Comparison of ENCODE assay signal across 1 cellular context in the genomic region with DNA sequence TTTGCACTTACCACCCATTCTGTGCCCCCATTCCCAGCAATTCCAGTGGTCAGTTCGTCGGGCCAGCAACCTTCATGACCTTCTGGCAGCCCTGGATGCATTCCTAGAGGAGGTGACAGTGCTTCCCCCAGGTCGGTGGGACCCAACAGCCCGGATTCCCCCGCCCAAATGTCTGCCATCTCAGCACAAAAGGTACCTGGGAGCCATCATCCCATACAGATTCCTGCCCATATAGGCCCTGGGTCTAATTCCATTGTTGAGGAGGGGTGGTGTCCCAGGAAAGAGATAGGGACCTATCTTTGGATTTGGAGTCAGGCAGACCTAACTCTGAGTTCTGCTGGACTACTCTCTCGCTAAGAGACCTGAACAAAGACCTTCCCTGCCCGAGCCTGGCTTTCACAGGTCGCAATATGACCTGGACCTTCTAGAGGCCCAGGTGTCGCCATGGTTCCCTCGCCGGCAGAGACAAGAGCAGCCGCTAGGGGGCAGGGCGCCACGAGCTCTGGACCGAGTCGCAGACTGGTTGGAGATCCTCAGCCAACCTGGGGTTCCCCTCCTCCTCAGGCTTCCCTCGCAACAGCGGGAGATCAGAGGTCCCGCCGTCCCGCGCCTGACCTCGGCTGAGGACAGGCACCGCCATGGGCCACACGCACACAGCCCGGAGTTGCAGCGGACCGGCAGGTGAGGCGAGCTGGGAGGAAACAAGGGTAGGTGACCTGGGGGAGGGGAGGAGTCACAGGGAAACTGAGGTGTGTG.
A peak's percentile ranks its signal among the peaks of the same experiment; 100 is the strongest.
TF ChIP-seq lines count a peak whose summit lies in the region.

No MANE protein-coding gene starts in this region.

TF ChIP-seq in K562, 482 proteins besides CTCF, POLR2A, EP300 and RAD21 (continued from another document and continues in another):
- TF ChIP-seq, protein P1, sequence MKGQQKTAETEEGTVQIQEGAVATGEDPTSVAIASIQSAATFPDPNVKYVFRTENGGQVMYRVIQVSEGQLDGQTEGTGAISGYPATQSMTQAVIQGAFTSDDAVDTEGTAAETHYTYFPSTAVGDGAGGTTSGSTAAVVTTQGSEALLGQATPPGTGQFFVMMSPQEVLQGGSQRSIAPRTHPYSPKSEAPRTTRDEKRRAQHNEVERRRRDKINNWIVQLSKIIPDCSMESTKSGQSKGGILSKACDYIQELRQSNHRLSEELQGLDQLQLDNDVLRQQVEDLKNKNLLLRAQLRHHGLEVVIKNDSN (CRISPR knock-in tag; IDR thresholded peaks at IDR 0.05): 0 out of 2 replicates have a peak, but pooled peaks have one; percentile 25
- TF ChIP-seq ZNF41 (CRISPR knock-in tag; conservative IDR thresholded peaks at IDR 0.05) (no peak), CTBP1 (IDR thresholded peaks at IDR 0.05; ENCODE audit: borderline replicate concordance) (peak; percentile 78; the same call in 1 of the 2 replicates), TEAD1 (CRISPR knock-in tag; IDR thresholded peaks at IDR 0.05) (no peak), ZNF830 (CRISPR knock-in tag; IDR thresholded peaks at IDR 0.05) (no peak), RBFOX2 (IDR thresholded peaks at IDR 0.05; ENCODE audit: low read depth, low read length) (0 out of 2 replicates have a peak, but pooled peaks have one; percentile 33), PTBP1 (IDR thresholded peaks at IDR 0.05; ENCODE audit: low read depth, low read length) (no peak), CSDE1 (IDR thresholded peaks at IDR 0.05) (no peak), POLR3G (IDR thresholded peaks at IDR 0.05; ENCODE audit: extremely low read depth, insufficient read length, insufficient replicate concordance) (no peak), ZFP36 (IDR thresholded peaks at IDR 0.05; ENCODE audit: low read depth, low read length, partially characterized antibody) (no peak), ATF1 (CRISPR knock-in tag; IDR thresholded peaks at IDR 0.05) (no peak), ATF1 (tag; IDR thresholded peaks at IDR 0.05) (peak; percentile 24; the same call in 1 of the 2 replicates), YY1 (IDR thresholded peaks at IDR 0.05; ENCODE audit: borderline replicate concordance in 1 of 3, control insufficient read depth in 1 of 3, extremely low read depth in 1 of 3, insufficient read depth in 3 of 3, insufficient read length in 1 of 3, insufficient replicate concordance in 2 of 3, low read depth in 1 of 3, low read length in 2 of 3) (peak in 2 of 3 experiments; percentile 53 to 78), NRF1 (conservative IDR thresholded peaks at IDR 0.05 in 1 of 2, IDR thresholded peaks at IDR 0.05 in 1 of 2) (peak in 1 of 2 experiments; percentile 15; a peak in 1 of 4 replicates), CBX8 (IDR thresholded peaks at IDR 0.05; ENCODE audit: borderline replicate concordance, extremely low read depth, low read depth, low read length, poor library complexity, severe bottlenecking) (no peak), XRCC3 (IDR thresholded peaks at IDR 0.05) (no peak), NBN (IDR thresholded peaks at IDR 0.05; ENCODE audit: low read depth) (no peak), BRD4 (IDR thresholded peaks at IDR 0.05) (no peak), TCFL5 (CRISPR knock-in tag; conservative IDR thresholded peaks at IDR 0.05) (no peak), CREBBP (IDR thresholded peaks at IDR 0.05; ENCODE audit: low read depth, low read length) (no peak), ZNF778 (CRISPR knock-in tag; IDR thresholded peaks at IDR 0.05) (no peak), POU5F1 (IDR thresholded peaks at IDR 0.05; ENCODE audit: borderline replicate concordance, low read depth, low read length, partially characterized antibody) (no peak), MTA3 (IDR thresholded peaks at IDR 0.05; ENCODE audit: borderline replicate concordance) (peak; percentile 50; the same call in 1 of the 2 replicates), ZNF764 (CRISPR knock-in tag; IDR thresholded peaks at IDR 0.05; ENCODE audit: low read depth) (no peak), HNRNPLL (IDR thresholded peaks at IDR 0.05; ENCODE audit: low read depth, low read length, poor library complexity, severe bottlenecking) (no peak), ZNF274 (IDR thresholded peaks at IDR 0.05; ENCODE audit: borderline replicate concordance, low read depth, low read length) (no peak), ZNF583 (CRISPR knock-in tag; IDR thresholded peaks at IDR 0.05) (no peak), ATF7 (IDR thresholded peaks at IDR 0.05) (peak; percentile 51; the same call in 1 of the 2 replicates)
- TF ChIP-seq, protein P2, sequence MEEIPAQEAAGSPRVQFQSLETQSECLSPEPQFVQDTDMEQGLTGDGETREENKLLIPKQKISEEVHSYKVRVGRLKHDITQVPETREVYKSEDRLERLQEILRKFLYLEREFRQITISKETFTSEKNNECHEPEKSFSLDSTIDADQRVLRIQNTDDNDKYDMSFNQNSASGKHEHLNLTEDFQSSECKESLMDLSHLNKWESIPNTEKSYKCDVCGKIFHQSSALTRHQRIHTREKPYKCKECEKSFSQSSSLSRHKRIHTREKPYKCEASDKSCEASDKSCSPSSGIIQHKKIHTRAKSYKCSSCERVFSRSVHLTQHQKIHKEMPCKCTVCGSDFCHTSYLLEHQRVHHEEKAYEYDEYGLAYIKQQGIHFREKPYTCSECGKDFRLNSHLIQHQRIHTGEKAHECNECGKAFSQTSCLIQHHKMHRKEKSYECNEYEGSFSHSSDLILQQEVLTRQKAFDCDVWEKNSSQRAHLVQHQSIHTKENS (CRISPR knock-in tag; IDR thresholded peaks at IDR 0.05): no peak
- TF ChIP-seq, protein P3, sequence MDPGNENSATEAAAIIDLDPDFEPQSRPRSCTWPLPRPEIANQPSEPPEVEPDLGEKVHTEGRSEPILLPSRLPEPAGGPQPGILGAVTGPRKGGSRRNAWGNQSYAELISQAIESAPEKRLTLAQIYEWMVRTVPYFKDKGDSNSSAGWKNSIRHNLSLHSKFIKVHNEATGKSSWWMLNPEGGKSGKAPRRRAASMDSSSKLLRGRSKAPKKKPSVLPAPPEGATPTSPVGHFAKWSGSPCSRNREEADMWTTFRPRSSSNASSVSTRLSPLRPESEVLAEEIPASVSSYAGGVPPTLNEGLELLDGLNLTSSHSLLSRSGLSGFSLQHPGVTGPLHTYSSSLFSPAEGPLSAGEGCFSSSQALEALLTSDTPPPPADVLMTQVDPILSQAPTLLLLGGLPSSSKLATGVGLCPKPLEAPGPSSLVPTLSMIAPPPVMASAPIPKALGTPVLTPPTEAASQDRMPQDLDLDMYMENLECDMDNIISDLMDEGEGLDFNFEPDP (CRISPR knock-in tag; IDR thresholded peaks at IDR 0.05): no peak
- TF ChIP-seq, protein P4, sequence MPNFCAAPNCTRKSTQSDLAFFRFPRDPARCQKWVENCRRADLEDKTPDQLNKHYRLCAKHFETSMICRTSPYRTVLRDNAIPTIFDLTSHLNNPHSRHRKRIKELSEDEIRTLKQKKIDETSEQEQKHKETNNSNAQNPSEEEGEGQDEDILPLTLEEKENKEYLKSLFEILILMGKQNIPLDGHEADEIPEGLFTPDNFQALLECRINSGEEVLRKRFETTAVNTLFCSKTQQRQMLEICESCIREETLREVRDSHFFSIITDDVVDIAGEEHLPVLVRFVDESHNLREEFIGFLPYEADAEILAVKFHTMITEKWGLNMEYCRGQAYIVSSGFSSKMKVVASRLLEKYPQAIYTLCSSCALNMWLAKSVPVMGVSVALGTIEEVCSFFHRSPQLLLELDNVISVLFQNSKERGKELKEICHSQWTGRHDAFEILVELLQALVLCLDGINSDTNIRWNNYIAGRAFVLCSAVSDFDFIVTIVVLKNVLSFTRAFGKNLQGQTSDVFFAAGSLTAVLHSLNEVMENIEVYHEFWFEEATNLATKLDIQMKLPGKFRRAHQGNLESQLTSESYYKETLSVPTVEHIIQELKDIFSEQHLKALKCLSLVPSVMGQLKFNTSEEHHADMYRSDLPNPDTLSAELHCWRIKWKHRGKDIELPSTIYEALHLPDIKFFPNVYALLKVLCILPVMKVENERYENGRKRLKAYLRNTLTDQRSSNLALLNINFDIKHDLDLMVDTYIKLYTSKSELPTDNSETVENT (CRISPR knock-in tag; IDR thresholded peaks at IDR 0.05): no peak
- TF ChIP-seq, protein P5, sequence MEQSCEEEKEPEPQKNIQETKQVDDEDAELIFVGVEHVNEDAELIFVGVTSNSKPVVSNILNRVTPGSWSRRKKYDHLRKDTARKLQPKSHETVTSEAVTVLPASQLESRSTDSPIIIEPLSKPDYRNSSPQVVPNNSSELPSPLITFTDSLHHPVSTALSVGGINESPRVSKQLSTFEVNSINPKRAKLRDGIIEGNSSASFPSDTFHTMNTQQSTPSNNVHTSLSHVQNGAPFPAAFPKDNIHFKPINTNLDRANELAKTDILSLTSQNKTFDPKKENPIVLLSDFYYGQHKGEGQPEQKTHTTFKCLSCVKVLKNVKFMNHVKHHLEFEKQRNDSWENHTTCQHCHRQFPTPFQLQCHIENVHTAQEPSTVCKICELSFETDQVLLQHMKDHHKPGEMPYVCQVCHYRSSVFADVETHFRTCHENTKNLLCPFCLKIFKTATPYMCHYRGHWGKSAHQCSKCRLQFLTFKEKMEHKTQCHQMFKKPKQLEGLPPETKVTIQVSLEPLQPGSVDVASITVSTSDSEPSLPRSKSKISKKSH (CRISPR knock-in tag; IDR thresholded peaks at IDR 0.05): no peak
- TF ChIP-seq, protein P6, sequence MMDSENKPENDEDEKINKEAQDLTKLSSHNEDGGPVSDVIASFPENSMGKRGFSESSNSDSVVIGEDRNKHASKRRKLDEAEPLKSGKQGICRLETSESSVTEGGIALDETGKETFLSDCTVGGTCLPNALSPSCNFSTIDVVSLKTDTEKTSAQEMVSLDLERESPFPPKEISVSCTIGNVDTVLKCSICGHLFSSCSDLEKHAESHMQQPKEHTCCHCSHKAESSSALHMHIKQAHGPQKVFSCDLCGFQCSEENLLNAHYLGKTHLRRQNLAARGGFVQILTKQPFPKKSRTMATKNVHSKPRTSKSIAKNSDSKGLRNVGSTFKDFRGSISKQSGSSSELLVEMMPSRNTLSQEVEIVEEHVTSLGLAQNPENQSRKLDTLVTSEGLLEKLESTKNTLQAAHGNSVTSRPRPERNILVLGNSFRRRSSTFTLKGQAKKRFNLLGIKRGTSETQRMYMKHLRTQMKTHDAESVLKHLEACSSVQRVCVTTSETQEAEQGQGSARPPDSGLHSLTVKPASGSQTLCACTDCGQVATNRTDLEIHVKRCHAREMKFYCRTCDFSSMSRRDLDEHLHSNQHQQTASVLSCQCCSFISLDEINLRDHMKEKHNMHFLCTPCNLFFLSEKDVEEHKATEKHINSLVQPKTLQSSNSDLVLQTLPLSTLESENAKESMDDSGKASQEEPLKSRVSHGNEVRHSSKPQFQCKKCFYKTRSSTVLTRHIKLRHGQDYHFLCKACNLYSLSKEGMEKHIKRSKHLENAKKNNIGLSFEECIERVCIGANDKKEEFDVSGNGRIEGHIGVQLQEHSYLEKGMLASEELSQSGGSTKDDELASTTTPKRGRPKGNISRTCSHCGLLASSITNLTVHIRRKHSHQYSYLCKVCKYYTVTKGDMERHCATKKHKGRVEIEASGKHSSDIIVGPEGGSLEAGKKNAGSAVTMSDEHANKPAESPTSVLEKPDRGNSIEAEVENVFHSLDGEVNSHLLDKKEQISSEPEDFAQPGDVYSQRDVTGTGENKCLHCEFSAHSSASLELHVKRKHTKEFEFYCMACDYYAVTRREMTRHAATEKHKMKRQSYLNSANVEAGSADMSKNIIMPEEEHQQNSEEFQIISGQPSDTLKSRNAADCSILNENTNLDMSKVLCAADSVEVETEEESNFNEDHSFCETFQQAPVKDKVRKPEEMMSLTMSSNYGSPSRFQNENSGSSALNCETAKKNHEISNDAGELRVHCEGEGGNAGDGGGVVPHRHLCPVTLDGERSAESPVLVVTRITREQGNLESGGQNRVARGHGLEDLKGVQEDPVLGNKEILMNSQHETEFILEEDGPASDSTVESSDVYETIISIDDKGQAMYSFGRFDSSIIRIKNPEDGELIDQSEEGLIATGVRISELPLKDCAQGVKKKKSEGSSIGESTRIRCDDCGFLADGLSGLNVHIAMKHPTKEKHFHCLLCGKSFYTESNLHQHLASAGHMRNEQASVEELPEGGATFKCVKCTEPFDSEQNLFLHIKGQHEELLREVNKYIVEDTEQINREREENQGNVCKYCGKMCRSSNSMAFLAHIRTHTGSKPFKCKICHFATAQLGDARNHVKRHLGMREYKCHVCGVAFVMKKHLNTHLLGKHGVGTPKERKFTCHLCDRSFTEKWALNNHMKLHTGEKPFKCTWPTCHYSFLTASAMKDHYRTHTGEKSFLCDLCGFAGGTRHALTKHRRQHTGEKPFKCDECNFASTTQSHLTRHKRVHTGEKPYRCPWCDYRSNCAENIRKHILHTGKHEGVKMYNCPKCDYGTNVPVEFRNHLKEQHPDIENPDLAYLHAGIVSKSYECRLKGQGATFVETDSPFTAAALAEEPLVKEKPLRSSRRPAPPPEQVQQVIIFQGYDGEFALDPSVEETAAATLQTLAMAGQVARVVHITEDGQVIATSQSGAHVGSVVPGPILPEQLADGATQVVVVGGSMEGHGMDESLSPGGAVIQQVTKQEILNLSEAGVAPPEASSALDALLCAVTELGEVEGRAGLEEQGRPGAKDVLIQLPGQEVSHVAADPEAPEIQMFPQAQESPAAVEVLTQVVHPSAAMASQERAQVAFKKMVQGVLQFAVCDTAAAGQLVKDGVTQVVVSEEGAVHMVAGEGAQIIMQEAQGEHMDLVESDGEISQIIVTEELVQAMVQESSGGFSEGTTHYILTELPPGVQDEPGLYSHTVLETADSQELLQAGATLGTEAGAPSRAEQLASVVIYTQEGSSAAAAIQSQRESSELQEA (IDR thresholded peaks at IDR 0.05; ENCODE audit: low read depth): no peak
- TF ChIP-seq, protein P7, sequence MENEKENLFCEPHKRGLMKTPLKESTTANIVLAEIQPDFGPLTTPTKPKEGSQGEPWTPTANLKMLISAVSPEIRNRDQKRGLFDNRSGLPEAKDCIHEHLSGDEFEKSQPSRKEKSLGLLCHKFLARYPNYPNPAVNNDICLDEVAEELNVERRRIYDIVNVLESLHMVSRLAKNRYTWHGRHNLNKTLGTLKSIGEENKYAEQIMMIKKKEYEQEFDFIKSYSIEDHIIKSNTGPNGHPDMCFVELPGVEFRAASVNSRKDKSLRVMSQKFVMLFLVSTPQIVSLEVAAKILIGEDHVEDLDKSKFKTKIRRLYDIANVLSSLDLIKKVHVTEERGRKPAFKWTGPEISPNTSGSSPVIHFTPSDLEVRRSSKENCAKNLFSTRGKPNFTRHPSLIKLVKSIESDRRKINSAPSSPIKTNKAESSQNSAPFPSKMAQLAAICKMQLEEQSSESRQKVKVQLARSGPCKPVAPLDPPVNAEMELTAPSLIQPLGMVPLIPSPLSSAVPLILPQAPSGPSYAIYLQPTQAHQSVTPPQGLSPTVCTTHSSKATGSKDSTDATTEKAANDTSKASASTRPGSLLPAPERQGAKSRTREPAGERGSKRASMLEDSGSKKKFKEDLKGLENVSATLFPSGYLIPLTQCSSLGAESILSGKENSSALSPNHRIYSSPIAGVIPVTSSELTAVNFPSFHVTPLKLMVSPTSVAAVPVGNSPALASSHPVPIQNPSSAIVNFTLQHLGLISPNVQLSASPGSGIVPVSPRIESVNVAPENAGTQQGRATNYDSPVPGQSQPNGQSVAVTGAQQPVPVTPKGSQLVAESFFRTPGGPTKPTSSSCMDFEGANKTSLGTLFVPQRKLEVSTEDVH (IDR thresholded peaks at IDR 0.05; ENCODE audit: low read depth, partially characterized antibody): no peak
- TF ChIP-seq, protein P8, sequence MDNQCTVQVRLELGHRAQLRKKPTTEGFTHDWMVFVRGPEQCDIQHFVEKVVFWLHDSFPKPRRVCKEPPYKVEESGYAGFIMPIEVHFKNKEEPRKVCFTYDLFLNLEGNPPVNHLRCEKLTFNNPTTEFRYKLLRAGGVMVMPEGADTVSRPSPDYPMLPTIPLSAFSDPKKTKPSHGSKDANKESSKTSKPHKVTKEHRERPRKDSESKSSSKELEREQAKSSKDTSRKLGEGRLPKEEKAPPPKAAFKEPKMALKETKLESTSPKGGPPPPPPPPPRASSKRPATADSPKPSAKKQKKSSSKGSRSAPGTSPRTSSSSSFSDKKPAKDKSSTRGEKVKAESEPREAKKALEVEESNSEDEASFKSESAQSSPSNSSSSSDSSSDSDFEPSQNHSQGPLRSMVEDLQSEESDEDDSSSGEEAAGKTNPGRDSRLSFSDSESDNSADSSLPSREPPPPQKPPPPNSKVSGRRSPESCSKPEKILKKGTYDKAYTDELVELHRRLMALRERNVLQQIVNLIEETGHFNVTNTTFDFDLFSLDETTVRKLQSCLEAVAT (IDR thresholded peaks at IDR 0.05): no peak
